Comparison of ENCODE assay signal across 8 cellular contexts in the genomic region with DNA sequence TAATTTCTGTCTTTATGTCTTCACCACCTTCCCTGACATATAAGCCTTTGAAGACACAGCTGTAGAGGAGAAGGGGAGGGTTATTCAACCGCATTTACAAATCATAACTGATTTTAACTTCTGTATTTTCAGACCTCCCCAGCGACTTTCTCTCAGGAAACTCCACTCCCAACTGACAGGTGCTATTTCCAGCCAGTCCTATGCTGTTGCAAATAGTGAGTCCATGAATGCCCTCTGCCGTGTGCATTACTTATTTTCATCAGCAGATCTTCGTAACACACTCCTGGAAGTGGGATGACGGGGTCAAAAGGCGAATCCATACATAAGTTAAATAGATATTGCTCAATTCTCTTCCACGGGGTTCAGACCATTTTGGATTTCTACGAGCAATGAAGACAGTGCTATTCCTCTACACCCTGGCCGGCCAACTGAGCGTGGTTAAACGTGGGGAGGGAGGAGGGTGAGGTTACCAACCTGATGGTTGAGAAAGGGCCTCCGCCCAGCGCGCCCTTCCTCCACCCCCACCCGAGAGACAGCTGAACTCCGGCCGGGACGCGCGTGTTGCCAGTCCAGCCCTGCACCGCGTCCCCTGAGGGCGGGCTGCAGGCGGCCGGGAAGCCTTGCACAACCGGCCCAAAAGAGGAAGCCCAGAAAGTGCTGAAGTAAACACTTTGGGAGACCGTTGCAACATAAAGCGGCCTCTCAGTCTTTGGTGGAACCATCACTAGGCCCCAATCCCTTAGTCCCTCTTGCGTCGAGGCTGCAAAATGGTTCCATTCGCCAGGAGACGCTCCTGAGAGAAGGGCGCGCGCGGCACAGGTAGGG. TPM values are rescaled to one million over a fixed set of nuclear protein-coding genes. Genes with fewer than 3 reads are reported as not detected.
DNase-seq lines count a peak whose midpoint lies in the region; ATAC-seq, FAIRE-seq and TF ChIP-seq lines count a peak whose summit lies in the region.

A gene with protein sequence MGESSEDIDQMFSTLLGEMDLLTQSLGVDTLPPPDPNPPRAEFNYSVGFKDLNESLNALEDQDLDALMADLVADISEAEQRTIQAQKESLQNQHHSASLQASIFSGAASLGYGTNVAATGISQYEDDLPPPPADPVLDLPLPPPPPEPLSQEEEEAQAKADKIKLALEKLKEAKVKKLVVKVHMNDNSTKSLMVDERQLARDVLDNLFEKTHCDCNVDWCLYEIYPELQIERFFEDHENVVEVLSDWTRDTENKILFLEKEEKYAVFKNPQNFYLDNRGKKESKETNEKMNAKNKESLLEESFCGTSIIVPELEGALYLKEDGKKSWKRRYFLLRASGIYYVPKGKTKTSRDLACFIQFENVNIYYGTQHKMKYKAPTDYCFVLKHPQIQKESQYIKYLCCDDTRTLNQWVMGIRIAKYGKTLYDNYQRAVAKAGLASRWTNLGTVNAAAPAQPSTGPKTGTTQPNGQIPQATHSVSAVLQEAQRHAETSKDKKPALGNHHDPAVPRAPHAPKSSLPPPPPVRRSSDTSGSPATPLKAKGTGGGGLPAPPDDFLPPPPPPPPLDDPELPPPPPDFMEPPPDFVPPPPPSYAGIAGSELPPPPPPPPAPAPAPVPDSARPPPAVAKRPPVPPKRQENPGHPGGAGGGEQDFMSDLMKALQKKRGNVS (plus strand): TSS at position 705 of the 825 bp plus-strand sequence. CDS start 53,986 bp downstream, outside the sequence.

- no peak for TF ChIP-seq RAD21 in K562 (CRISPR knock-in tag; conservative IDR thresholded peaks at IDR 0.05 in 1 of 2, IDR thresholded peaks at IDR 0.05 in 1 of 2)

- DNase-seq in T-helper 2 cell treated with Interferon-gamma antibody and Interleukin-4, amounts not matched to agents 5 μg/mL and 100 μg/mL, for 36 hours (ENCODE audit: low spot score), result peak; percentile 50
- no peak for DNase-seq in K562 (ENCODE audit: extremely low read depth in 1 of 4, low spot score in 3 of 4)
- no peak for DNase-seq in keratinocyte (ENCODE audit: low read depth, low spot score)
- DNase-seq in stimulated activated CD4-positive, alpha-beta T cell treated with anti-CD3 and anti-CD28 coated beads, Interleukin-4, amount 100 ng/mL, for 4 hours, result peak; percentile 21 to 36
- DNase-seq in NCI-H146 (lab: John Stamatoyannopoulos, UW), result no peak
- DNase-seq in NCI-H187 (lab: John Stamatoyannopoulos, UW), result no peak

- H2AFZ ChIP-seq in K562 (ENCODE audit: low read depth, low read length) (no peak within 1 kb of the TSS), keratinocyte (ENCODE audit: control insufficient read depth, low read length) (no peak within 1 kb of the TSS)

- H3K27ac Mint-ChIP-seq in T-helper 2 cell treated with Interferon-gamma antibody and Interleukin-4, amounts not matched to agents 5 μg/mL and 100 μg/mL, for 36 hours, result peak within 1 kb of the TSS; percentile 93

- H3K27ac ChIP-seq in K562 (ENCODE audit: extremely low read depth, low read depth, low read length) (no peak within 1 kb of the TSS), keratinocyte (ENCODE audit: control insufficient read depth, insufficient read depth, low read length) (no peak within 1 kb of the TSS)

- H3K4me2 ChIP-seq in K562 (ENCODE audit: insufficient read depth, low read length), result no peak within 1 kb of the TSS
- peak within 1 kb of the TSS; percentile 32 for H3K4me2 ChIP-seq in keratinocyte (ENCODE audit: control insufficient read depth, extremely low read depth, insufficient read depth, low read depth, low read length)

- TF ChIP-seq POLR2A in K562 (conservative IDR thresholded peaks at IDR 0.05), result no peak

- in situ Hi-C loops in K562 (cut with MboI), result no loop called here

- FAIRE-seq in K562 (lab: Jason Lieb, UNC) (no peak), keratinocyte (lab: Jason Lieb, UNC) (no peak)

- H3K9me3 ChIP-seq in K562 (replicated peaks; ENCODE audit: control insufficient read depth, insufficient read depth, low read depth, low read length) (no peaks in the 10 kb centered on the region; the same call in 1 of the 2 replicates), keratinocyte (ENCODE audit: control insufficient read depth, low read depth, low read length) (no peaks in the 10 kb centered on the region)

- H3K9me3 Mint-ChIP-seq in T-helper 2 cell treated with Interferon-gamma antibody and Interleukin-4, amounts not matched to agents 5 μg/mL and 100 μg/mL, for 36 hours, result no peaks in the 10 kb centered on the region

- POLR2A ChIA-PET in K562 (lab: Yijun Ruan, JAX), result no interaction called here

- peak; percentile 66 for ATAC-seq in GM19025 (IDR thresholded peaks at IDR 0.05; ENCODE audit: low read depth, unreplicated experiment)
- ATAC-seq in HG03103 (IDR thresholded peaks at IDR 0.05; ENCODE audit: low read depth, unreplicated experiment), result peak; percentile 51
- ATAC-seq in K562, result no peak

- intact Hi-C loops in K562 (cut with micrococcal nuclease), result no loop called here

- dilution Hi-C loops in keratinocyte (cut with MboI; ENCODE audit: extremely low pct_ligation_motif_present, low sequenced_read_pairs), result no loop called here

- H4K20me1 ChIP-seq in K562 (replicated peaks; ENCODE audit: control insufficient read depth, insufficient read depth, low read length), result no peaks in the 10 kb centered on the region
- H4K20me1 ChIP-seq in keratinocyte (ENCODE audit: control insufficient read depth, extremely low read depth, insufficient read depth, low read length), result no peaks in the 10 kb centered on the region

- H3K36me3 ChIP-seq in K562 (ENCODE audit: control insufficient read depth, insufficient read depth, low read length), result no peaks in the 10 kb centered on the region
- no peaks in the 10 kb centered on the region for H3K36me3 ChIP-seq in keratinocyte (ENCODE audit: control insufficient read depth in 2 of 2, extremely low read depth in 1 of 2, insufficient read depth in 2 of 2, low read length in 2 of 2)

- no TSS peak for BruUV-seq in K562 (replicated peaks; lab: Mats Ljungman, UMichigan)

- H3K9me1 ChIP-seq in K562 (ENCODE audit: control insufficient read depth, insufficient read depth, low read length) (no peaks in the 10 kb centered on the region), keratinocyte (ENCODE audit: control insufficient read depth, extremely low read depth, insufficient read depth, low read length) (no peaks in the 10 kb centered on the region)

- TF ChIP-seq CTCF in K562 (IDR thresholded peaks at IDR 0.05 in 2 of 3, conservative IDR thresholded peaks at IDR 0.05 in 1 of 3; ENCODE audit: insufficient read depth in 2 of 3, low read depth in 1 of 3, low read length in 3 of 3), result no peak
- TF ChIP-seq CTCF in keratinocyte (optimal IDR thresholded peaks at IDR 0.05 in 1 of 3, IDR thresholded peaks at IDR 0.05 in 1 of 3, conservative IDR thresholded peaks at IDR 0.05 in 1 of 3; ENCODE audit: extremely low read depth in 1 of 3, insufficient read depth in 2 of 3, low read length in 3 of 3), result no peak

- 6% methylated on average over 32 of the region's 36 CpGs for WGBS in K562 (ENCODE audit: insufficient coverage, low coverage, missing lambda C conversion rate)

- H3K79me2 ChIP-seq in K562 (ENCODE audit: control insufficient read depth, insufficient read depth, low read length), result no peaks in the 10 kb centered on the region
- H3K79me2 ChIP-seq in keratinocyte (ENCODE audit: control insufficient read depth, insufficient read depth, low read length), result no peaks in the 10 kb centered on the region

- H3K4me1 ChIP-seq in K562 (replicated peaks in 1 of 2; ENCODE audit: control insufficient read depth in 2 of 2, insufficient read depth in 2 of 2, low read length in 2 of 2), result peaks cover 0 to 9% of the 10 kb centered on the region in 2 experiments; a peak in 2 of 5 replicates
- H3K4me1 ChIP-seq in keratinocyte (ENCODE audit: control insufficient read depth, extremely low read depth, insufficient read depth, low read length), result no peaks in the 10 kb centered on the region

- H3K27me3 ChIP-seq in K562 (ENCODE audit: control insufficient read depth in 2 of 2, insufficient read depth in 2 of 2, low read length in 2 of 2) (peaks cover 2 to 18% of the 10 kb centered on the region in 2 experiments; a peak in 3 of 5 replicates), keratinocyte (ENCODE audit: control insufficient read depth, extremely low read depth, insufficient read depth, low read length) (peaks cover 21% of the 10 kb centered on the region)

- CTCF ChIA-PET in K562 (lab: Yijun Ruan, JAX; ENCODE audit: low intra/inter-chr PET ratio), result no interaction called here

- H3K4me3 ChIP-seq in K562 (no peak within 1 kb of the TSS), keratinocyte (ENCODE audit: control insufficient read depth in 2 of 3, extremely low read depth in 1 of 3, insufficient read depth in 2 of 3, low read depth in 1 of 3, low read length in 3 of 3) (no peak within 1 kb of the TSS)

- H3K9ac ChIP-seq in K562 (ENCODE audit: insufficient read depth in 1 of 2, low read depth in 2 of 2, low read length in 2 of 2) (no peak within 1 kb of the TSS), keratinocyte (ENCODE audit: control insufficient read depth, extremely low read depth, insufficient read depth, low read length) (no peak within 1 kb of the TSS)

- peak within 1 kb of the TSS; percentile 95 for H3K4me3 Mint-ChIP-seq in T-helper 2 cell treated with Interferon-gamma antibody and Interleukin-4, amounts not matched to agents 5 μg/mL and 100 μg/mL, for 36 hours

- peaks cover 18% of the 10 kb centered on the region for H3K36me3 Mint-ChIP-seq in T-helper 2 cell treated with Interferon-gamma antibody and Interleukin-4, amounts not matched to agents 5 μg/mL and 100 μg/mL, for 36 hours (ENCODE audit: low read depth)

- TF ChIP-seq EP300 in K562 (IDR thresholded peaks at IDR 0.05; ENCODE audit: low read length), result no peak

- peaks cover 36% of the 10 kb centered on the region for H3K4me1 Mint-ChIP-seq in T-helper 2 cell treated with Interferon-gamma antibody and Interleukin-4, amounts not matched to agents 5 μg/mL and 100 μg/mL, for 36 hours (ENCODE audit: low read depth)

- no peaks in the 10 kb centered on the region for H3K27me3 Mint-ChIP-seq in T-helper 2 cell treated with Interferon-gamma antibody and Interleukin-4, amounts not matched to agents 5 μg/mL and 100 μg/mL, for 36 hours (ENCODE audit: low read depth)

RNA-seq across cellular contexts. Expression of the gene that starts here (rescaled TPM):
- not detected in 2 replicates for total RNA-seq in K562 (2011; cell fraction: chromatin; rRNA removed; ENCODE audit: low replicate concordance)
- not detected in 2 replicates for total RNA-seq in K562 (2011; cell fraction: nucleolus; rRNA removed)
- total RNA-seq in K562 (2011; cell fraction: nucleoplasm; rRNA removed), result not detected in 2 replicates
- total RNA-seq in K562 (2014; rRNA removed) (0.09 TPM in 1 of 2 replicates, not detected in the other), K562 (2014; rRNA removed; fragmentation: Illumina TruSeq; extraction: Trizol) (not detected in 2 replicates), K562 (2015; rRNA removed; fragmentation: Illumina TruSeq; extraction: Trizol) (0.04 TPM in 1 of 2 replicates, not detected in the other), K562 (2021) (0.11 and 0.22 TPM in 2 replicates)
- polyA plus RNA-seq in K562 (2011; rRNA removed) (0.06 TPM in 1 of 2 replicates, not detected in the other), K562 (2014; fragmentation: Illumina TruSeq; extraction: Trizol) (0.06 TPM in 1 of 2 replicates, not detected in the other), K562 (2014; fragmentation: Nextera tagmentation; extraction: Ambion mirVana) (not detected), K562 (2014; rRNA removed) (0.03 TPM in 1 of 2 replicates, not detected in the other), keratinocyte (not detected in 3 replicates)
- polyA plus RNA-seq in K562 (2011; cell fraction: cytosol; rRNA removed), result not detected in 2 replicates
- not detected in 2 replicates for polyA plus RNA-seq in K562 (2011; cell fraction: nucleus; rRNA removed)
- polyA plus RNA-seq in K562 (2012), result 0.03 and 0.12 TPM in 2 replicates
- polyA minus RNA-seq in K562 (2011; rRNA and poly(A)+ RNA removed), result not detected in 2 replicates
- not detected in 2 replicates for polyA minus RNA-seq in K562 (2011; cell fraction: cytosol; rRNA and poly(A)+ RNA removed)
- polyA minus RNA-seq in K562 (2011; cell fraction: nucleus; rRNA and poly(A)+ RNA removed), result not detected in 2 replicates
- not detected for polyA plus RNA-seq in keratinocyte (2011; ENCODE audit: low read depth)
- polyA plus RNA-seq in keratinocyte (2011; cell fraction: cytosol; rRNA removed), result not detected in 2 replicates
- polyA plus RNA-seq in keratinocyte (2011; cell fraction: nucleus; rRNA removed), result not detected in 2 replicates
- polyA plus RNA-seq in keratinocyte (2012; ENCODE audit: low replicate concordance), result not detected in 2 replicates
- polyA minus RNA-seq in keratinocyte, result not detected in 3 replicates
- not detected for polyA minus RNA-seq in keratinocyte (2011; cell fraction: cytosol; rRNA and poly(A)+ RNA removed)
- not detected in 2 replicates for polyA minus RNA-seq in keratinocyte (2011; cell fraction: nucleus; rRNA and poly(A)+ RNA removed)

Comparison
In these comparisons a context has a peak if more than half of its experiments do, and no peak if none do; other contexts are left out.
1. DNase-seq: peak in T-helper 2 cell treated with Interferon-gamma antibody and Interleukin-4, amounts not matched to agents 5 μg/mL and 100 μg/mL, for 36 hours (single experiment) and stimulated activated CD4-positive, alpha-beta T cell treated with anti-CD3 and anti-CD28 coated beads, Interleukin-4, amount 100 ng/mL, for 4 hours (2 of 2); none in K562 (0 of 4), keratinocyte (single experiment), NCI-H146 (single experiment) and NCI-H187 (0 of 2).